Comparison of ENCODE assay signal across 8 cellular contexts in genomic region chr6:28490191-28490890, GRCh38. TPM values are rescaled to one million over a fixed set of nuclear protein-coding genes. Genes with fewer than 3 reads are reported as not detected.
DNase-seq lines count a peak whose midpoint lies in the region; ATAC-seq and TF ChIP-seq lines count a peak whose summit lies in the region.

No MANE protein-coding gene starts in this region.

- peaks cover 4% of the 10 kb centered on the region for H3K36me3 Mint-ChIP-seq in activated naive CD8-positive, alpha-beta T cell

- H3K4me1 Mint-ChIP-seq in activated naive CD8-positive, alpha-beta T cell (ENCODE audit: low read depth), result peaks cover 23% of the 10 kb centered on the region

- peaks cover 9% of the 10 kb centered on the region; the same call in 1 of the 2 replicates for H3K27me3 ChIP-seq in ACC112 (ENCODE audit: insufficient read depth, low read length)
- H3K27me3 ChIP-seq in lower lobe of right lung (ENCODE audit: low read depth), result peaks cover 28% of the 10 kb centered on the region

- TF ChIP-seq CTCF in lower lobe of right lung (IDR thresholded peaks at IDR 0.05), result no peak

- H3K36me3 ChIP-seq in ACC112 (ENCODE audit: insufficient read depth, low read length), result no peaks in the 10 kb centered on the region
- no peaks in the 10 kb centered on the region for H3K36me3 ChIP-seq in lower lobe of right lung

- H3K4me3 ChIP-seq in ACC112 (ENCODE audit: low read depth, low read length) (peak overlapping the region; percentile 94), lower lobe of right lung (peak overlapping the region; percentile 47)

- H3K9me3 Mint-ChIP-seq in activated naive CD8-positive, alpha-beta T cell (ENCODE audit: low read depth), result no peaks in the 10 kb centered on the region

- DNase-seq in lower lobe of right lung (no peak), HK-2 (ENCODE audit: unreplicated experiment) (no peak)
- DNase-seq in stimulated activated naive CD4-positive, alpha-beta T cell treated with Interleukin-2 at 50 U/mL for 16 hours (lab: John Stamatoyannopoulos, UW), result no peak

- ATAC-seq in GM21723 (IDR thresholded peaks at IDR 0.05; ENCODE audit: unreplicated experiment) (peak; percentile 35), lower lobe of right lung (peak; percentile 34 to 52), GM18870 (IDR thresholded peaks at IDR 0.05; ENCODE audit: unreplicated experiment) (no peak), HG03108 (IDR thresholded peaks at IDR 0.05; ENCODE audit: unreplicated experiment) (no peak)

- peak overlapping the region; percentile 98 for H2AFZ ChIP-seq in ACC112 (ENCODE audit: low read length, unreplicated experiment)

- no peaks in the 10 kb centered on the region for H3K9me3 ChIP-seq in lower lobe of right lung

- intact Hi-C loops in lower lobe of right lung (cut with DNase I), result no loop called here

- H3K27me3 Mint-ChIP-seq in activated naive CD8-positive, alpha-beta T cell, result peaks cover 37% of the 10 kb centered on the region

- H3K27ac ChIP-seq in ACC112 (ENCODE audit: low read depth, low read length) (peak overlapping the region; percentile 61), lower lobe of right lung (peak overlapping the region; percentile 78)

- H3K4me1 ChIP-seq in ACC112 (ENCODE audit: control insufficient read depth, insufficient read depth, low read length, unreplicated experiment) (peaks cover 3% of the 10 kb centered on the region), lower lobe of right lung (no peaks in the 10 kb centered on the region)

- peak overlapping the region; percentile 83 for H3K4me3 Mint-ChIP-seq in activated naive CD8-positive, alpha-beta T cell

- no peaks in the 10 kb centered on the region for H3K79me2 ChIP-seq in ACC112 (ENCODE audit: control insufficient read depth, insufficient read depth, low read length, unreplicated experiment)

- H3K27ac Mint-ChIP-seq in activated naive CD8-positive, alpha-beta T cell, result peak overlapping the region; percentile 52

RNA-seq across cellular contexts. Expression of gene GPX6, which starts 25.3 kb away (rescaled TPM):
- not detected for total RNA-seq in lower lobe of right lung

RNA-seq across cellular contexts. Expression of gene GPX5, which starts 35.3 kb away (rescaled TPM):
- total RNA-seq in lower lobe of right lung, result not detected

RNA-seq across cellular contexts. Expression of gene ZSCAN23, which starts 47.0 kb away (rescaled TPM):
- total RNA-seq in lower lobe of right lung, result 1.7 TPM

Comparison
In these comparisons a context has a peak if more than half of its experiments do, and no peak if none do; other contexts are left out.
1. ATAC-seq: peak in GM21723 (single experiment) and lower lobe of right lung (2 of 2); none in GM18870 (single experiment) and HG03108 (single experiment).